13 cellular contexts compared by ENCODE assay signal in the genomic region with DNA sequence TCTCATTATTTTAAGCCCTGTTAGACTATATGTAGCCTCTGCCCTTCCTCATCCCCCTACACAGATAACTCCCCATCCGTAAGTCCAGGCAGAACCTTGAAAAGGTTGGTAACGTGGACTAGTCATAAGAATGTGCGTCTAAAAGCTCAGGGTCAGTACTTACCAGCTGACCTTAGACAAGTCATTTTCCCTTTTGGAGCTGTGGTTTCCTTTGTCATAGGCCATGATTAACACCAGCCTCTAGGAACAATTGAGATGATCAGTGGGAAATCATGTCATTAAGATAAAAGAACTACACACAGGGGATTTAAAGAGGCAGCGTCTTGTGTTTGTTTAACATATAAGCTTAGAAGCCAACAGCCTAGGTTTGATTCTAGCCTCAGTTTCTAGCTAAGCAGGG. TPM values are rescaled to one million over a fixed set of nuclear protein-coding genes. Genes with fewer than 3 reads are reported as not detected.
DNase-seq lines count a peak whose midpoint lies in the region; ATAC-seq and TF ChIP-seq lines count a peak whose summit lies in the region.
"Had no signal": no experiment of that assay in that cellular context is flagged by ENCODE, and none has a peak within 500 bp of the region (broad histone marks: within the 10 kb centered on the region; RNA-seq: fewer than 3 reads in every experiment).

No MANE protein-coding gene starts in this region.

- WGBS in SK-N-SH (ENCODE audit: low lambda C conversion rate), result 59% methylated on average over 4 of the region's 4 CpGs

- H3K4me3 ChIP-seq in astrocyte of the spinal cord (ENCODE audit: low read depth, low read length), result no peak overlapping the region
- H3K4me3 ChIP-seq in SK-N-SH (ENCODE audit: low read depth in 2 of 2, low read length in 1 of 2), result no peak overlapping the region
- H3K4me3 ChIP-seq: A549 had no signal

- no peaks in the 10 kb centered on the region for H3K79me2 ChIP-seq in SK-N-SH (ENCODE audit: insufficient read depth)

- peak; percentile 34 for DNase-seq in A172 (ENCODE audit: low spot score)
- peak; percentile 74 for DNase-seq in HT1080 (ENCODE audit: low read depth)
- DNase-seq in astrocyte of the spinal cord (ENCODE audit: low read depth, low spot score), result peak; percentile 15
- DNase-seq in kidney glomerular epithelial cell (lab: John Stamatoyannopoulos, UW), result peak; percentile 5
- DNase-seq in SK-N-SH, result no peak
- no peak for DNase-seq in activated CD4-positive, alpha-beta T cell treated with anti-CD3 and anti-CD28 coated beads, Interleukin-2, amount 50 U/mL, for 1 hour
- no peak for DNase-seq in dedifferentiated amniotic fluid mesenchymal stem cell (ENCODE audit: extremely low spot score)
- DNase-seq: COR-L47, DMS53, NCI-H1048, NCI-H1694 treated with DMSO at 0.1 percent for 48 hours had no signal

- H3K4me1 ChIP-seq in SK-N-SH (ENCODE audit: control insufficient read depth in 1 of 2, insufficient read depth in 2 of 2, low read depth in 1 of 2, low read length in 1 of 2), result peaks cover 0 to 41% of the 10 kb centered on the region in 2 experiments; a peak in 2 of 4 replicates
- H3K4me1 ChIP-seq: A549 had no signal

- in situ Hi-C loops in astrocyte of the spinal cord (cut with HindIII; ENCODE audit: low sequenced_read_pairs), result no loop called here

- no peaks in the 10 kb centered on the region for H3F3A ChIP-seq in SK-N-SH (replicated peaks; ENCODE audit: insufficient read depth)

- no peak for TF ChIP-seq CTCF in astrocyte of the spinal cord (IDR thresholded peaks at IDR 0.05; ENCODE audit: low read depth, low read length)
- no peak for TF ChIP-seq CTCF in SK-N-SH (IDR thresholded peaks at IDR 0.05)

- no peak overlapping the region for H3K9ac ChIP-seq in SK-N-SH

- H4K20me1 ChIP-seq in SK-N-SH (ENCODE audit: insufficient read depth), result no peaks in the 10 kb centered on the region

- no peak for TF ChIP-seq EP300 in SK-N-SH (IDR thresholded peaks at IDR 0.05; ENCODE audit: borderline replicate concordance in 1 of 2, low read depth in 1 of 2, low read length in 1 of 2)

- H3K27me3 ChIP-seq in SK-N-SH (ENCODE audit: insufficient read depth), result peaks cover 7% of the 10 kb centered on the region; the same call in 1 of the 2 replicates

- no peaks in the 10 kb centered on the region for H3K9me3 ChIP-seq in SK-N-SH

- no peak for ATAC-seq in GM21576 (IDR thresholded peaks at IDR 0.05; ENCODE audit: unreplicated experiment)
- ATAC-seq: A549 had no signal

- no peak overlapping the region for H3K27ac ChIP-seq in SK-N-SH (ENCODE audit: low read depth in 2 of 2, low read length in 1 of 2)
- H3K27ac ChIP-seq: A549 had no signal

- POLR2A ChIA-PET in SK-N-SH (lab: Yijun Ruan, JAX), result no interaction called here

- CTCF ChIA-PET in SK-N-SH (lab: Yijun Ruan, JAX), result interaction anchor here (0.6 to 7.0 kb wide), 8 partner anchors 12 to 302 kb away, joined by 3 to 48 read pairs (median 4); no protein-coding TSS in a partner anchor

- no peaks in the 10 kb centered on the region for H3K36me3 ChIP-seq in SK-N-SH (replicated peaks in 1 of 2; ENCODE audit: control insufficient read depth in 1 of 2, insufficient read depth in 2 of 2, low read length in 1 of 2)

- H3K4me2 ChIP-seq in SK-N-SH, result no peak overlapping the region
- H3K4me2 ChIP-seq: A549 had no signal

- TF ChIP-seq RAD21 in SK-N-SH (IDR thresholded peaks at IDR 0.05; ENCODE audit: low read length), result no peak

- no peaks in the 10 kb centered on the region for H3K9me2 ChIP-seq in SK-N-SH

- no peak overlapping the region for H2AFZ ChIP-seq in SK-N-SH (ENCODE audit: low read depth)

TF ChIP-seq in SK-N-SH, 30 proteins besides CTCF, POLR2A, EP300 and RAD21:
- TF ChIP-seq RFX5 (IDR thresholded peaks at IDR 0.05; ENCODE audit: low read length), result no peak

RNA-seq across cellular contexts. Expression of a gene that starts 6.9 kb away (rescaled TPM):
- 2.3 and 4.6 TPM in 2 replicates for total RNA-seq in A172 (2014; rRNA removed; shearing (Covaris generic))
- total RNA-seq in HT1080 (2014; rRNA removed; shearing (Covaris generic)), result 1.7 and 2.9 TPM in 2 replicates
- polyA plus RNA-seq in HT1080 (2015; cell fraction: cytosol; rRNA removed), result 2.5 and 3.5 TPM in 2 replicates
- polyA plus RNA-seq in HT1080 (2015; cell fraction: nucleus; rRNA removed), result 6.3 and 6.9 TPM in 2 replicates
- polyA plus RNA-seq in SK-N-SH (2012; rRNA removed), result 12.2 and 13.8 TPM in 2 replicates
- 7.9 and 13.9 TPM in 2 replicates for polyA plus RNA-seq in SK-N-SH (2012; cell fraction: cytosol; rRNA removed)
- 19.4 and 24.8 TPM in 2 replicates for polyA plus RNA-seq in SK-N-SH (2012; cell fraction: nucleus; rRNA removed)

Comparison
In these comparisons a context has a peak if more than half of its experiments do, and no peak if none do; other contexts are left out.
1. DNase-seq: peak in A172 (single experiment), HT1080 (single experiment), astrocyte of the spinal cord (single experiment) and kidney glomerular epithelial cell (single experiment); none in SK-N-SH (single experiment), activated CD4-positive, alpha-beta T cell treated with anti-CD3 and anti-CD28 coated beads, Interleukin-2, amount 50 U/mL, for 1 hour (single experiment) and dedifferentiated amniotic fluid mesenchymal stem cell (single experiment).